In the genomic region with DNA sequence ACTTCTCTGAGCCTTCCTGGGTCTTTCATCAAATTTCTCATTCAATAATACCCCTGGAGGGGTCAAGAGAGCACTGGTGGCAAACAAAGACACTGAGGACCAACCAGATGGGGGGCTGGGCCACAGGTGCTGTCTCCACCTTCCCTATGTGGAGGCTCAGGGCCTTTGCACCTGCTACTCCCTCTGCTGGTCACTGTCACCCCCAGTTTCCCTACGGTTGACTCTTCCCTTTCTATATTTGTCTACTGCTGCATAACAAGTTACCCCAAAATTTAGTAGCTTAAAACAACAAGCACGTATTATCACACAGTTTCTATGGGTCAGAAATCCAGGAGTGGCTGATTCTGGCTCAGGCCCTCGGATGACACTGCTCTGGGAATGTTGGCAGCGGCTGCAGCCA, we compare ENCODE assay signal across 17 cellular contexts.
DNase-seq lines count a peak whose midpoint lies in the region; ATAC-seq and TF ChIP-seq lines count a peak whose summit lies in the region.
"Had no signal": no experiment of that assay in that cellular context is flagged by ENCODE, and none has a peak within 500 bp of the region (broad histone marks: within the 10 kb centered on the region; RNA-seq: fewer than 3 reads in every experiment).

No MANE protein-coding gene starts in this region.

- no peaks in the 10 kb centered on the region for H3K27me3 ChIP-seq in Loucy (ENCODE audit: insufficient read depth, low read length, poor library complexity, severe bottlenecking)
- no peaks in the 10 kb centered on the region for H3K27me3 ChIP-seq in Peyer's patch
- H3K27me3 ChIP-seq: MG63, suprapubic skin had no signal

- intact Hi-C loops in activated CD4-positive, alpha-beta T cell treated with anti-CD3 and anti-CD28 coated beads for 36 hours (cut with DNase I, micrococcal nuclease) = no loop called here

- no peaks in the 10 kb centered on the region for H3K9me2 ChIP-seq in Loucy (replicated peaks; ENCODE audit: low read depth, low read length)

- H3K79me2 ChIP-seq in Loucy (ENCODE audit: insufficient read depth, low read length) = no peaks in the 10 kb centered on the region

- peaks cover 14% of the 10 kb centered on the region for H3K4me1 Mint-ChIP-seq in activated CD4-positive, alpha-beta T cell treated with anti-CD3 and anti-CD28 coated beads for 36 hours
- H3K4me1 Mint-ChIP-seq in activated naive CD8-positive, alpha-beta T cell treated with anti-CD3 and anti-CD28 coated beads, Interleukin-2, amount 50 U/mL, for 24 hours = peaks cover 22% of the 10 kb centered on the region

- peak; percentile 52 for DNase-seq in activated CD4-positive, alpha-beta T cell treated with anti-CD3 and anti-CD28 coated beads for 36 hours
- no peak for DNase-seq in activated CD4-positive, alpha-beta T cell treated with anti-CD3 and anti-CD28 coated beads for 1 hour
- DNase-seq in activated naive CD8-positive, alpha-beta T cell treated with anti-CD3 and anti-CD28 coated beads, Interleukin-2, amount 50 U/mL, for 24 hours = peak; percentile 20
- peak; percentile 18 for DNase-seq in stimulated activated CD4-positive, alpha-beta T cell treated with anti-CD3 and anti-CD28 coated beads, Interleukin-4, amount 100 ng/mL, for 1 hour
- DNase-seq in NCI-H187 (lab: John Stamatoyannopoulos, UW) = no peak
- no peak for DNase-seq in Peyer's patch
- no peak for DNase-seq in nucleus accumbens (lab: John Stamatoyannopoulos, UW)
- DNase-seq: CD8-positive, alpha-beta T cell; effector CD4-positive, alpha-beta T cell; foreskin melanocyte; GOT3; mesenchymal stem cell; MG63 had no signal

- no peak overlapping the region for H3K9ac ChIP-seq in Loucy (ENCODE audit: low read depth, low read length, poor library complexity, severe bottlenecking)

- peak; percentile 52; the same call in 1 of the 2 replicates for TF ChIP-seq CTCF in Loucy (conservative IDR thresholded peaks at IDR 0.05; ENCODE audit: low read length)
- TF ChIP-seq CTCF in Peyer's patch (IDR thresholded peaks at IDR 0.05) = peak in 1 of 6 experiments; percentile 7

- no peak overlapping the region for H3K27ac Mint-ChIP-seq in activated CD4-positive, alpha-beta T cell treated with anti-CD3 and anti-CD28 coated beads for 36 hours
- no peak overlapping the region for H3K27ac Mint-ChIP-seq in activated naive CD8-positive, alpha-beta T cell treated with anti-CD3 and anti-CD28 coated beads, Interleukin-2, amount 50 U/mL, for 24 hours
- H3K27ac Mint-ChIP-seq: activated T-cell treated with anti-CD3 and anti-CD28 coated beads, Interleukin-2, amount 50 U/mL, for 72 hours; CD8-positive, alpha-beta T cell had no signal

- no peak overlapping the region for H3K4me2 ChIP-seq in Loucy (ENCODE audit: low read depth, low read length, poor library complexity, severe bottlenecking)

- no peaks in the 10 kb centered on the region for H3K27me3 Mint-ChIP-seq in activated CD4-positive, alpha-beta T cell treated with anti-CD3 and anti-CD28 coated beads for 36 hours
- H3K27me3 Mint-ChIP-seq in activated naive CD8-positive, alpha-beta T cell treated with anti-CD3 and anti-CD28 coated beads, Interleukin-2, amount 50 U/mL, for 24 hours = peaks cover 4% of the 10 kb centered on the region

- H3K27ac ChIP-seq in Peyer's patch = no peak overlapping the region
- H3K27ac ChIP-seq: suprapubic skin, VCaP had no signal

- TF ChIP-seq POLR2A in Peyer's patch (IDR thresholded peaks at IDR 0.05) = no peak

- H3K36me3 Mint-ChIP-seq in activated CD4-positive, alpha-beta T cell treated with anti-CD3 and anti-CD28 coated beads for 36 hours (ENCODE audit: low read depth) = no peaks in the 10 kb centered on the region
- H3K36me3 Mint-ChIP-seq in activated naive CD8-positive, alpha-beta T cell treated with anti-CD3 and anti-CD28 coated beads, Interleukin-2, amount 50 U/mL, for 24 hours (ENCODE audit: low read depth) = no peaks in the 10 kb centered on the region
- H3K36me3 Mint-ChIP-seq: CD8-positive, alpha-beta T cell had no signal

- H3K4me3 ChIP-seq in Loucy (ENCODE audit: low read length, poor library complexity, severe bottlenecking) = no peak overlapping the region
- no peak overlapping the region for H3K4me3 ChIP-seq in Peyer's patch
- H3K4me3 ChIP-seq: MG63, suprapubic skin had no signal

- H3F3A ChIP-seq in Loucy (ENCODE audit: low read depth) = no peaks in the 10 kb centered on the region

- POLR2A ChIA-PET in activated CD4-positive, alpha-beta T cell treated with anti-CD3 and anti-CD28 coated beads for 36 hours (lab: Charles Lee) = no interaction called here

- no peak overlapping the region for H2AFZ ChIP-seq in Loucy (ENCODE audit: low read length)

- H3K36me3 ChIP-seq in Loucy (ENCODE audit: insufficient read depth, low read length) = no peaks in the 10 kb centered on the region
- no peaks in the 10 kb centered on the region for H3K36me3 ChIP-seq in Peyer's patch
- H3K36me3 ChIP-seq: MG63, suprapubic skin had no signal

- H3K4me3 Mint-ChIP-seq in activated CD4-positive, alpha-beta T cell treated with anti-CD3 and anti-CD28 coated beads for 36 hours = no peak overlapping the region
- H3K4me3 Mint-ChIP-seq in activated naive CD8-positive, alpha-beta T cell treated with anti-CD3 and anti-CD28 coated beads, Interleukin-2, amount 50 U/mL, for 24 hours = no peak overlapping the region
- H3K4me3 Mint-ChIP-seq: activated T-cell treated with anti-CD3 and anti-CD28 coated beads, Interleukin-2, amount 50 U/mL, for 72 hours; CD8-positive, alpha-beta T cell had no signal

- no peaks in the 10 kb centered on the region for H4K20me1 ChIP-seq in Loucy (ENCODE audit: insufficient read depth, low read length, poor library complexity, severe bottlenecking)

- CTCF ChIA-PET in activated CD4-positive, alpha-beta T cell treated with anti-CD3 and anti-CD28 coated beads for 36 hours (lab: Charles Lee) = no interaction called here

- H3K9me3 ChIP-seq in Loucy (ENCODE audit: insufficient read depth, low read depth, low read length) = no peaks in the 10 kb centered on the region
- H3K9me3 ChIP-seq in Peyer's patch = no peaks in the 10 kb centered on the region
- H3K9me3 ChIP-seq: MG63, suprapubic skin had no signal

- ATAC-seq in activated CD4-positive, alpha-beta T cell treated with anti-CD3 and anti-CD28 coated beads for 36 hours = no peak
- ATAC-seq in activated naive CD8-positive, alpha-beta T cell treated with anti-CD3 and anti-CD28 coated beads, Interleukin-2, amount 50 U/mL, for 24 hours = no peak
- ATAC-seq: activated T-cell treated with anti-CD3 and anti-CD28 coated beads, Interleukin-2, amount 50 U/mL, for 72 hours; CD8-positive, alpha-beta T cell had no signal

- H3K9me3 Mint-ChIP-seq in activated CD4-positive, alpha-beta T cell treated with anti-CD3 and anti-CD28 coated beads for 36 hours (ENCODE audit: low read depth) = no peaks in the 10 kb centered on the region
- no peaks in the 10 kb centered on the region for H3K9me3 Mint-ChIP-seq in activated naive CD8-positive, alpha-beta T cell treated with anti-CD3 and anti-CD28 coated beads, Interleukin-2, amount 50 U/mL, for 24 hours
- H3K9me3 Mint-ChIP-seq: activated T-cell treated with anti-CD3 and anti-CD28 coated beads, Interleukin-2, amount 50 U/mL, for 72 hours; CD8-positive, alpha-beta T cell had no signal

- H3K4me1 ChIP-seq in Loucy (ENCODE audit: insufficient read depth, low read length, poor library complexity, severe bottlenecking) (no peaks in the 10 kb centered on the region), Peyer's patch (peaks cover 0 to 7% (median 0%) of the 10 kb centered on the region in 4 donors)

Comparison
In these comparisons a context has a peak if more than half of its experiments do, and no peak if none do; other contexts are left out.
1. DNase-seq: peak in activated CD4-positive, alpha-beta T cell treated with anti-CD3 and anti-CD28 coated beads for 36 hours (single experiment), activated naive CD8-positive, alpha-beta T cell treated with anti-CD3 and anti-CD28 coated beads, Interleukin-2, amount 50 U/mL, for 24 hours (single experiment) and stimulated activated CD4-positive, alpha-beta T cell treated with anti-CD3 and anti-CD28 coated beads, Interleukin-4, amount 100 ng/mL, for 1 hour (single experiment); none in activated CD4-positive, alpha-beta T cell treated with anti-CD3 and anti-CD28 coated beads for 1 hour (single experiment), NCI-H187 (0 of 2), Peyer's patch (0 of 3) and nucleus accumbens (0 of 56).